In the genomic region with DNA sequence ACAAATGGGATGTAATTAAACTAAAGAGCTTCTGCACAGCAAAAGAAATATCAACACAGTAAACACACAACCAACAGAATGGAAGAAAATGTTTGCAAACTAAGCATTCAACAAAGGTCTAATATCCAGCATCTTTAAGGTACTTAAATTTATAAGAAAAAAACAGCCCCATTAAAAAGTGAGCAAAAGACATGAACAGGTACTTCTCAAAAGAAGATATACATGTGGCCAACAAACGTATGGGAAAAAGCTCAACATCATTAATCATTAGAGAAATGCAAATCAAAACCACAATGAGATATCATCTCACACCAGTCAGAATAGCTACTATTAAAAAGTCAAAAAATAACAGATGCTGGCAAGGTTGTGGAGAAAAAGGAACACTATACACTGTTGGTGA, we compare ENCODE assay signal across 4 cellular contexts. TPM values are rescaled to one million over a fixed set of nuclear protein-coding genes. Genes with fewer than 3 reads are reported as not detected.
"Had no signal": no experiment of that assay in that cellular context is flagged by ENCODE, and none has a peak within 500 bp of the region (broad histone marks: within the 10 kb centered on the region; RNA-seq: fewer than 3 reads in every experiment).

No MANE protein-coding gene starts in this region.

RNA-seq across cellular contexts. Expression of a gene that starts 32.6 kb away (rescaled TPM):
- total RNA-seq: HT-29, HT1080, IMR-90, K562 had no signal
